1 cellular context compared by ENCODE assay signal in the genomic region with DNA sequence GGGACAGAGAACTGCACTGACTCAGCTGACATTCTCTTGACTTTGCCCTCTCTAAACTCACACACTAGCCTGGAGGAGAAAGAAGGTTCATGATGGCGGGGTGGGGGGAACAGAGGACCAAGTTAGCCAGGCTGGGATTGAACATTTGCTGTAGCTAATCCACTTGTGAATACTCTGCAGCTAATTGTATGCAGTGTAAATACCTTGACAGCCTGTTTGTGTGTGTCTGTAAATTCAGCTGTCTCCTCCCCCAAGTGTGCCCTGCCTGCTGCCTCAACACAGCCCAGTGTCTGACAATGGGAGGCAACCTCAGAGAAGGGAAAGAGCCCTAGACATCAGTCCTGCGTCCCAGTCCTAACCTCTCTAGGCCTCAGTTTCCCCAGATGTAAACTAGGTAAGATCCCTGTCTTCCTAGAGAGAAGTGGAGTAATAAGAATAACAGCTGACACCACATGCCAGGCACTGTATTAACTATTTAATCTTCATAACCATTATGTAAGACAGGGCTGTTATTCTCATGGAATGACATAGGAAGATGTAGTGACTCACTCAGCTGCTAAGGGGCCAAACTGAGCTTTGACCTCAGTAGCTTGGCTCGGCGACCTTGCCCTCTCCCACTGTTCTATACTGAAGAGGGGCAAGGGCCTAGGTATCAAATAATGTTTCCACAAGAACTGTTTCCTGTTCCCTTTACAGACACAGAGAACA.
TF ChIP-seq lines count a peak whose summit lies in the region.

No MANE protein-coding gene starts in this region.

TF ChIP-seq in HepG2, 621 proteins besides CTCF, POLR2A, EP300 and RAD21 (continued from another document and continues in another):
- TF ChIP-seq, protein P1, sequence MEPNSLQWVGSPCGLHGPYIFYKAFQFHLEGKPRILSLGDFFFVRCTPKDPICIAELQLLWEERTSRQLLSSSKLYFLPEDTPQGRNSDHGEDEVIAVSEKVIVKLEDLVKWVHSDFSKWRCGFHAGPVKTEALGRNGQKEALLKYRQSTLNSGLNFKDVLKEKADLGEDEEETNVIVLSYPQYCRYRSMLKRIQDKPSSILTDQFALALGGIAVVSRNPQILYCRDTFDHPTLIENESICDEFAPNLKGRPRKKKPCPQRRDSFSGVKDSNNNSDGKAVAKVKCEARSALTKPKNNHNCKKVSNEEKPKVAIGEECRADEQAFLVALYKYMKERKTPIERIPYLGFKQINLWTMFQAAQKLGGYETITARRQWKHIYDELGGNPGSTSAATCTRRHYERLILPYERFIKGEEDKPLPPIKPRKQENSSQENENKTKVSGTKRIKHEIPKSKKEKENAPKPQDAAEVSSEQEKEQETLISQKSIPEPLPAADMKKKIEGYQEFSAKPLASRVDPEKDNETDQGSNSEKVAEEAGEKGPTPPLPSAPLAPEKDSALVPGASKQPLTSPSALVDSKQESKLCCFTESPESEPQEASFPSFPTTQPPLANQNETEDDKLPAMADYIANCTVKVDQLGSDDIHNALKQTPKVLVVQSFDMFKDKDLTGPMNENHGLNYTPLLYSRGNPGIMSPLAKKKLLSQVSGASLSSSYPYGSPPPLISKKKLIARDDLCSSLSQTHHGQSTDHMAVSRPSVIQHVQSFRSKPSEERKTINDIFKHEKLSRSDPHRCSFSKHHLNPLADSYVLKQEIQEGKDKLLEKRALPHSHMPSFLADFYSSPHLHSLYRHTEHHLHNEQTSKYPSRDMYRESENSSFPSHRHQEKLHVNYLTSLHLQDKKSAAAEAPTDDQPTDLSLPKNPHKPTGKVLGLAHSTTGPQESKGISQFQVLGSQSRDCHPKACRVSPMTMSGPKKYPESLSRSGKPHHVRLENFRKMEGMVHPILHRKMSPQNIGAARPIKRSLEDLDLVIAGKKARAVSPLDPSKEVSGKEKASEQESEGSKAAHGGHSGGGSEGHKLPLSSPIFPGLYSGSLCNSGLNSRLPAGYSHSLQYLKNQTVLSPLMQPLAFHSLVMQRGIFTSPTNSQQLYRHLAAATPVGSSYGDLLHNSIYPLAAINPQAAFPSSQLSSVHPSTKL (CRISPR knock-in tag; IDR thresholded peaks at IDR 0.05), result peak; percentile 70
- TF ChIP-seq, protein P2, sequence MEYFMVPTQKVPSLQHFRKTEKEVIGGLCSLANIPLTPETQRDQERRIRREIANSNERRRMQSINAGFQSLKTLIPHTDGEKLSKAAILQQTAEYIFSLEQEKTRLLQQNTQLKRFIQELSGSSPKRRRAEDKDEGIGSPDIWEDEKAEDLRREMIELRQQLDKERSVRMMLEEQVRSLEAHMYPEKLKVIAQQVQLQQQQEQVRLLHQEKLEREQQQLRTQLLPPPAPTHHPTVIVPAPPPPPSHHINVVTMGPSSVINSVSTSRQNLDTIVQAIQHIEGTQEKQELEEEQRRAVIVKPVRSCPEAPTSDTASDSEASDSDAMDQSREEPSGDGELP (IDR thresholded peaks at IDR 0.05; ENCODE audit: borderline replicate concordance, low read depth), result peak; percentile 65; the same call in 1 of the 2 replicates
- TF ChIP-seq HMG20A (CRISPR knock-in tag; IDR thresholded peaks at IDR 0.05; ENCODE audit: borderline replicate concordance) (peak; percentile 16; the same call in 1 of the 2 replicates), SAP130 (CRISPR knock-in tag; IDR thresholded peaks at IDR 0.05; ENCODE audit: low read depth) (peak; percentile 37; the same call in 1 of the 2 replicates), ZNF670 (CRISPR knock-in tag; IDR thresholded peaks at IDR 0.05; ENCODE audit: borderline replicate concordance) (peak; percentile 44; the same call in 1 of the 2 replicates), HNF4A (CRISPR knock-in tag; IDR thresholded peaks at IDR 0.05) (peak; percentile 65), NR2F6 (IDR thresholded peaks at IDR 0.05) (peak; percentile 66), NR2F6 (CRISPR knock-in tag; IDR thresholded peaks at IDR 0.05) (peak; percentile 66), HDAC1 (CRISPR knock-in tag; IDR thresholded peaks at IDR 0.05) (peak; percentile 40), NR2F1 (CRISPR knock-in tag; IDR thresholded peaks at IDR 0.05) (peak; percentile 47 to 79; a peak in 3 of 4 replicates), SOX6 (IDR thresholded peaks at IDR 0.05) (no peak), SOX6 (CRISPR knock-in tag; IDR thresholded peaks at IDR 0.05) (peak; percentile 37; the same call in 1 of the 2 replicates), NAIF1 (CRISPR knock-in tag; IDR thresholded peaks at IDR 0.05; ENCODE audit: borderline replicate concordance) (no peak), LCORL (IDR thresholded peaks at IDR 0.05) (no peak), LCORL (CRISPR knock-in tag; IDR thresholded peaks at IDR 0.05) (0 out of 2 replicates have a peak, but pooled peaks have one; percentile 21), ZNF317 (CRISPR knock-in tag; IDR thresholded peaks at IDR 0.05) (peak; percentile 91)
- TF ChIP-seq, protein P3, sequence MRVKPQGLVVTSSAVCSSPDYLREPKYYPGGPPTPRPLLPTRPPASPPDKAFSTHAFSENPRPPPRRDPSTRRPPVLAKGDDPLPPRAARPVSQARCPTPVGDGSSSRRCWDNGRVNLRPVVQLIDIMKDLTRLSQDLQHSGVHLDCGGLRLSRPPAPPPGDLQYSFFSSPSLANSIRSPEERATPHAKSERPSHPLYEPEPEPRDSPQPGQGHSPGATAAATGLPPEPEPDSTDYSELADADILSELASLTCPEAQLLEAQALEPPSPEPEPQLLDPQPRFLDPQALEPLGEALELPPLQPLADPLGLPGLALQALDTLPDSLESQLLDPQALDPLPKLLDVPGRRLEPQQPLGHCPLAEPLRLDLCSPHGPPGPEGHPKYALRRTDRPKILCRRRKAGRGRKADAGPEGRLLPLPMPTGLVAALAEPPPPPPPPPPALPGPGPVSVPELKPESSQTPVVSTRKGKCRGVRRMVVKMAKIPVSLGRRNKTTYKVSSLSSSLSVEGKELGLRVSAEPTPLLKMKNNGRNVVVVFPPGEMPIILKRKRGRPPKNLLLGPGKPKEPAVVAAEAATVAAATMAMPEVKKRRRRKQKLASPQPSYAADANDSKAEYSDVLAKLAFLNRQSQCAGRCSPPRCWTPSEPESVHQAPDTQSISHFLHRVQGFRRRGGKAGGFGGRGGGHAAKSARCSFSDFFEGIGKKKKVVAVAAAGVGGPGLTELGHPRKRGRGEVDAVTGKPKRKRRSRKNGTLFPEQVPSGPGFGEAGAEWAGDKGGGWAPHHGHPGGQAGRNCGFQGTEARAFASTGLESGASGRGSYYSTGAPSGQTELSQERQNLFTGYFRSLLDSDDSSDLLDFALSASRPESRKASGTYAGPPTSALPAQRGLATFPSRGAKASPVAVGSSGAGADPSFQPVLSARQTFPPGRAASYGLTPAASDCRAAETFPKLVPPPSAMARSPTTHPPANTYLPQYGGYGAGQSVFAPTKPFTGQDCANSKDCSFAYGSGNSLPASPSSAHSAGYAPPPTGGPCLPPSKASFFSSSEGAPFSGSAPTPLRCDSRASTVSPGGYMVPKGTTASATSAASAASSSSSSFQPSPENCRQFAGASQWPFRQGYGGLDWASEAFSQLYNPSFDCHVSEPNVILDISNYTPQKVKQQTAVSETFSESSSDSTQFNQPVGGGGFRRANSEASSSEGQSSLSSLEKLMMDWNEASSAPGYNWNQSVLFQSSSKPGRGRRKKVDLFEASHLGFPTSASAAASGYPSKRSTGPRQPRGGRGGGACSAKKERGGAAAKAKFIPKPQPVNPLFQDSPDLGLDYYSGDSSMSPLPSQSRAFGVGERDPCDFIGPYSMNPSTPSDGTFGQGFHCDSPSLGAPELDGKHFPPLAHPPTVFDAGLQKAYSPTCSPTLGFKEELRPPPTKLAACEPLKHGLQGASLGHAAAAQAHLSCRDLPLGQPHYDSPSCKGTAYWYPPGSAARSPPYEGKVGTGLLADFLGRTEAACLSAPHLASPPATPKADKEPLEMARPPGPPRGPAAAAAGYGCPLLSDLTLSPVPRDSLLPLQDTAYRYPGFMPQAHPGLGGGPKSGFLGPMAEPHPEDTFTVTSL (CRISPR knock-in tag; IDR thresholded peaks at IDR 0.05; ENCODE audit: borderline replicate concordance), result peak; percentile 51; the same call in 1 of the 2 replicates
- TF ChIP-seq, protein P4, sequence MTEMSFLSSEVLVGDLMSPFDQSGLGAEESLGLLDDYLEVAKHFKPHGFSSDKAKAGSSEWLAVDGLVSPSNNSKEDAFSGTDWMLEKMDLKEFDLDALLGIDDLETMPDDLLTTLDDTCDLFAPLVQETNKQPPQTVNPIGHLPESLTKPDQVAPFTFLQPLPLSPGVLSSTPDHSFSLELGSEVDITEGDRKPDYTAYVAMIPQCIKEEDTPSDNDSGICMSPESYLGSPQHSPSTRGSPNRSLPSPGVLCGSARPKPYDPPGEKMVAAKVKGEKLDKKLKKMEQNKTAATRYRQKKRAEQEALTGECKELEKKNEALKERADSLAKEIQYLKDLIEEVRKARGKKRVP (CRISPR knock-in tag; IDR thresholded peaks at IDR 0.05), result 0 out of 4 replicates have a peak, but pooled peaks of 1 of the 2 experiments have one; percentile 21
- TF ChIP-seq, protein P5, sequence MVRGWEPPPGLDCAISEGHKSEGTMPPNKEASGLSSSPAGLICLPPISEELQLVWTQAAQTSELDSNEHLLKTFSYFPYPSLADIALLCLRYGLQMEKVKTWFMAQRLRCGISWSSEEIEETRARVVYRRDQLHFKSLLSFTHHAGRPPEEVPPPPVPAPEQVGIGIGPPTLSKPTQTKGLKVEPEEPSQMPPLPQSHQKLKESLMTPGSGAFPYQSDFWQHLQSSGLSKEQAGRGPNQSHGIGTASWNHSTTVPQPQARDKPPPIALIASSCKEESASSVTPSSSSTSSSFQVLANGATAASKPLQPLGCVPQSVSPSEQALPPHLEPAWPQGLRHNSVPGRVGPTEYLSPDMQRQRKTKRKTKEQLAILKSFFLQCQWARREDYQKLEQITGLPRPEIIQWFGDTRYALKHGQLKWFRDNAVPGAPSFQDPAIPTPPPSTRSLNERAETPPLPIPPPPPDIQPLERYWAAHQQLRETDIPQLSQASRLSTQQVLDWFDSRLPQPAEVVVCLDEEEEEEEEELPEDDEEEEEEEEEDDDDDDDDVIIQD (CRISPR knock-in tag; IDR thresholded peaks at IDR 0.05; ENCODE audit: low read depth), result 0 out of 2 replicates have a peak, but pooled peaks have one; percentile 23
- TF ChIP-seq, protein P6, sequence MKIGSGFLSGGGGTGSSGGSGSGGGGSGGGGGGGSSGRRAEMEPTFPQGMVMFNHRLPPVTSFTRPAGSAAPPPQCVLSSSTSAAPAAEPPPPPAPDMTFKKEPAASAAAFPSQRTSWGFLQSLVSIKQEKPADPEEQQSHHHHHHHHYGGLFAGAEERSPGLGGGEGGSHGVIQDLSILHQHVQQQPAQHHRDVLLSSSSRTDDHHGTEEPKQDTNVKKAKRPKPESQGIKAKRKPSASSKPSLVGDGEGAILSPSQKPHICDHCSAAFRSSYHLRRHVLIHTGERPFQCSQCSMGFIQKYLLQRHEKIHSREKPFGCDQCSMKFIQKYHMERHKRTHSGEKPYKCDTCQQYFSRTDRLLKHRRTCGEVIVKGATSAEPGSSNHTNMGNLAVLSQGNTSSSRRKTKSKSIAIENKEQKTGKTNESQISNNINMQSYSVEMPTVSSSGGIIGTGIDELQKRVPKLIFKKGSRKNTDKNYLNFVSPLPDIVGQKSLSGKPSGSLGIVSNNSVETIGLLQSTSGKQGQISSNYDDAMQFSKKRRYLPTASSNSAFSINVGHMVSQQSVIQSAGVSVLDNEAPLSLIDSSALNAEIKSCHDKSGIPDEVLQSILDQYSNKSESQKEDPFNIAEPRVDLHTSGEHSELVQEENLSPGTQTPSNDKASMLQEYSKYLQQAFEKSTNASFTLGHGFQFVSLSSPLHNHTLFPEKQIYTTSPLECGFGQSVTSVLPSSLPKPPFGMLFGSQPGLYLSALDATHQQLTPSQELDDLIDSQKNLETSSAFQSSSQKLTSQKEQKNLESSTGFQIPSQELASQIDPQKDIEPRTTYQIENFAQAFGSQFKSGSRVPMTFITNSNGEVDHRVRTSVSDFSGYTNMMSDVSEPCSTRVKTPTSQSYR (CRISPR knock-in tag; IDR thresholded peaks at IDR 0.05; ENCODE audit: borderline replicate concordance), result no peak
- TF ChIP-seq, protein P7, sequence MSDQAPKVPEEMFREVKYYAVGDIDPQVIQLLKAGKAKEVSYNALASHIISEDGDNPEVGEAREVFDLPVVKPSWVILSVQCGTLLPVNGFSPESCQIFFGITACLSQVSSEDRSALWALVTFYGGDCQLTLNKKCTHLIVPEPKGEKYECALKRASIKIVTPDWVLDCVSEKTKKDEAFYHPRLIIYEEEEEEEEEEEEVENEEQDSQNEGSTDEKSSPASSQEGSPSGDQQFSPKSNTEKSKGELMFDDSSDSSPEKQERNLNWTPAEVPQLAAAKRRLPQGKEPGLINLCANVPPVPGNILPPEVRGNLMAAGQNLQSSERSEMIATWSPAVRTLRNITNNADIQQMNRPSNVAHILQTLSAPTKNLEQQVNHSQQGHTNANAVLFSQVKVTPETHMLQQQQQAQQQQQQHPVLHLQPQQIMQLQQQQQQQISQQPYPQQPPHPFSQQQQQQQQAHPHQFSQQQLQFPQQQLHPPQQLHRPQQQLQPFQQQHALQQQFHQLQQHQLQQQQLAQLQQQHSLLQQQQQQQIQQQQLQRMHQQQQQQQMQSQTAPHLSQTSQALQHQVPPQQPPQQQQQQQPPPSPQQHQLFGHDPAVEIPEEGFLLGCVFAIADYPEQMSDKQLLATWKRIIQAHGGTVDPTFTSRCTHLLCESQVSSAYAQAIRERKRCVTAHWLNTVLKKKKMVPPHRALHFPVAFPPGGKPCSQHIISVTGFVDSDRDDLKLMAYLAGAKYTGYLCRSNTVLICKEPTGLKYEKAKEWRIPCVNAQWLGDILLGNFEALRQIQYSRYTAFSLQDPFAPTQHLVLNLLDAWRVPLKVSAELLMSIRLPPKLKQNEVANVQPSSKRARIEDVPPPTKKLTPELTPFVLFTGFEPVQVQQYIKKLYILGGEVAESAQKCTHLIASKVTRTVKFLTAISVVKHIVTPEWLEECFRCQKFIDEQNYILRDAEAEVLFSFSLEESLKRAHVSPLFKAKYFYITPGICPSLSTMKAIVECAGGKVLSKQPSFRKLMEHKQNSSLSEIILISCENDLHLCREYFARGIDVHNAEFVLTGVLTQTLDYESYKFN (CRISPR knock-in tag; conservative IDR thresholded peaks at IDR 0.05), result peak; percentile 44
- TF ChIP-seq, protein P8, sequence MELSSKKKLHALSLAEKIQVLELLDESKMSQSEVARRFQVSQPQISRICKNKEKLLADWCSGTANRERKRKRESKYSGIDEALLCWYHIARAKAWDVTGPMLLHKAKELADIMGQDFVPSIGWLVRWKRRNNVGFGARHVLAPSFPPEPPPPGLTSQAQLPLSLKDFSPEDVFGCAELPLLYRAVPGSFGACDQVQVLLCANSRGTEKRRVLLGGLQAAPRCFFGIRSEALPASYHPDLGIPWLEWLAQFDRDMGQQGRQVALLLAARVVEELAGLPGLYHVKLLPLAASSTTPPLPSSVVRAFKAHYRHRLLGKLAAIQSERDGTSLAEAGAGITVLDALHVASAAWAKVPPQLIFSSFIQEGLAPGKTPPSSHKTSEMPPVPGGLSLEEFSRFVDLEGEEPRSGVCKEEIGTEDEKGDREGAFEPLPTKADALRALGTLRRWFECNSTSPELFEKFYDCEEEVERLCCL (CRISPR knock-in tag; IDR thresholded peaks at IDR 0.05; ENCODE audit: borderline replicate concordance), result no peak
